Comparison of ENCODE assay signal across 1 cellular context in genomic region chr2:71469403-71470398, GRCh38.
TF ChIP-seq lines count a peak whose summit lies in the region.

No MANE protein-coding gene starts in this region.

TF ChIP-seq in endothelial cell of umbilical vein, 7 proteins besides CTCF, POLR2A, EP300 and RAD21 (continued from another document):
- TF ChIP-seq FOS (IDR thresholded peaks at IDR 0.05; ENCODE audit: borderline replicate concordance, insufficient read depth, low read length), result no peak
- no peak for TF ChIP-seq MAX (IDR thresholded peaks at IDR 0.05; ENCODE audit: insufficient read depth, insufficient read length)
